In the genomic region with DNA sequence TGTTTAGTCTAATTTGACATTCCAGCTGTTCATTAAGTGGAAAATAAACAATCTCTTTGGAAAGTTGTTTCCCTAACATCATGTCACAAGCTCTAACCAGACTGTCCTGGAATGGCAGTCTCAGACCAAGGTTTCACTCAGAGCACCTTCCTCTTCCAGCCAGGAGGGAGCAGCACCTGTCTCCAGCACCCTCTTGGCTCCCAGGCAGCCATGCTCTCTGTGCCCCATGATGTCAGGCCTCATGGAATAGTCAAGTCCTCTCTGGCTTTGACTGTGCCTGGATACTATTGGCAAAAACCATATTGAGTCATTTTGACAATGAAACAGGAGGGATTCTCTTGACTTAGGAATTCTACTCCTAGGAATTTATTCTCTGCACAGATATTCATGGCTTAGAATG, we compare ENCODE assay signal across 8 cellular contexts.
DNase-seq lines count a peak whose midpoint lies in the region; ATAC-seq, FAIRE-seq and TF ChIP-seq lines count a peak whose summit lies in the region.

No MANE protein-coding gene starts in this region.

- no peaks in the 10 kb centered on the region for H3K9me3 ChIP-seq in fibroblast of lung (ENCODE audit: control insufficient read depth, insufficient read depth, low read depth, low read length)

- H3K27ac ChIP-seq in 22Rv1 (no peak overlapping the region), fibroblast of lung (ENCODE audit: insufficient read depth, low read length) (no peak overlapping the region)

- no peaks in the 10 kb centered on the region for H3K36me3 Mint-ChIP-seq in activated naive CD8-positive, alpha-beta T cell treated with anti-CD3 and anti-CD28 coated beads for 36 hours

- peak; percentile 53 for DNase-seq in NCI-H748 (lab: John Stamatoyannopoulos, UW; ENCODE audit: unreplicated experiment)
- DNase-seq in fibroblast of lung (ENCODE audit: low read depth in 2 of 2): peak; percentile 7 to 8
- DNase-seq in T-helper 2 cell: no peak
- DNase-seq in activated naive CD8-positive, alpha-beta T cell treated with anti-CD3 and anti-CD28 coated beads for 36 hours: no peak
- DNase-seq in G401 (ENCODE audit: low spot score): no peak
- no peak for DNase-seq in frontal cortex (ENCODE audit: low spot score in 2 of 2)

- no peak overlapping the region for H2AFZ ChIP-seq in fibroblast of lung (ENCODE audit: low read length)

- no peak for FAIRE-seq in frontal cortex (lab: Jason Lieb, UNC)

- TF ChIP-seq CTCF in 22Rv1 (IDR thresholded peaks at IDR 0.05) (peak; percentile 51), fibroblast of lung (conservative IDR thresholded peaks at IDR 0.05 in 1 of 2, IDR thresholded peaks at IDR 0.05 in 1 of 2; ENCODE audit: low read depth in 1 of 2, low read length in 2 of 2) (no peak)

- no peak overlapping the region for H3K4me3 ChIP-seq in fibroblast of lung (replicated peaks in 1 of 4; ENCODE audit: control extremely low read depth in 1 of 4, insufficient read depth in 1 of 4, low read depth in 3 of 4, low read length in 4 of 4)

- in situ Hi-C loops in G401 (cut with HindIII; ENCODE audit: low sequenced_read_pairs): no loop called here

- H3K27ac Mint-ChIP-seq in activated naive CD8-positive, alpha-beta T cell treated with anti-CD3 and anti-CD28 coated beads for 36 hours: no peak overlapping the region

- H3K36me3 ChIP-seq in fibroblast of lung (ENCODE audit: control insufficient read depth, insufficient read depth, low read length): no peaks in the 10 kb centered on the region

- H3K4me3 Mint-ChIP-seq in activated naive CD8-positive, alpha-beta T cell treated with anti-CD3 and anti-CD28 coated beads for 36 hours: no peak overlapping the region

- no peaks in the 10 kb centered on the region for H3K79me2 ChIP-seq in fibroblast of lung (ENCODE audit: control insufficient read depth, insufficient read depth, low read length)

- H3K9ac ChIP-seq in fibroblast of lung (ENCODE audit: insufficient read depth, low read length): no peak overlapping the region

- H3K4me2 ChIP-seq in fibroblast of lung (ENCODE audit: extremely low read depth, insufficient read depth, low read length): no peak overlapping the region

- H3K4me1 ChIP-seq in fibroblast of lung (ENCODE audit: control insufficient read depth, extremely low read depth, insufficient read depth, low read length): no peaks in the 10 kb centered on the region

- no peaks in the 10 kb centered on the region for H3K27me3 ChIP-seq in fibroblast of lung (ENCODE audit: control insufficient read depth, insufficient read depth, low read length)

- H3K27me3 Mint-ChIP-seq in activated naive CD8-positive, alpha-beta T cell treated with anti-CD3 and anti-CD28 coated beads for 36 hours: no peaks in the 10 kb centered on the region

- ATAC-seq in GM18907 (IDR thresholded peaks at IDR 0.05; ENCODE audit: unreplicated experiment): peak; percentile 68

- no peaks in the 10 kb centered on the region for H4K20me1 ChIP-seq in fibroblast of lung (ENCODE audit: control insufficient read depth, extremely low read depth, insufficient read depth, low read length)

- no peaks in the 10 kb centered on the region for H3K9me3 Mint-ChIP-seq in activated naive CD8-positive, alpha-beta T cell treated with anti-CD3 and anti-CD28 coated beads for 36 hours

- no peaks in the 10 kb centered on the region for H3K4me1 Mint-ChIP-seq in activated naive CD8-positive, alpha-beta T cell treated with anti-CD3 and anti-CD28 coated beads for 36 hours

Comparison
In these comparisons a context has a peak if more than half of its experiments do, and no peak if none do; other contexts are left out.
1. DNase-seq: peak in NCI-H748 (single experiment) and fibroblast of lung (2 of 2); none in T-helper 2 cell (0 of 5), activated naive CD8-positive, alpha-beta T cell treated with anti-CD3 and anti-CD28 coated beads for 36 hours (single experiment), G401 (single experiment) and frontal cortex (0 of 2).